In genomic region chr16:85683363-85683762, GRCh38 we compare ENCODE assay signal across 19 cellular contexts. TPM values are rescaled to one million over a fixed set of nuclear protein-coding genes. Genes with fewer than 3 reads are reported as not detected.
DNase-seq lines count a peak whose midpoint lies in the region; ATAC-seq and TF ChIP-seq lines count a peak whose summit lies in the region.
"Had no signal": no experiment of that assay in that cellular context is flagged by ENCODE, and none has a peak within 500 bp of the region (broad histone marks: within the 10 kb centered on the region; RNA-seq: fewer than 3 reads in every experiment).

No MANE protein-coding gene starts in this region.

- peak overlapping the region; percentile 30 for H3K4me3 Mint-ChIP-seq in nephron progenitor cell
- H3K4me3 Mint-ChIP-seq: activated CD4-positive, alpha-beta memory T cell treated with anti-CD3 and anti-CD28 coated beads, Interleukin-2, amount 10 ng/mL, durations not matched to agents 7 days and 5 days; activated naive CD8-positive, alpha-beta T cell; activated T-cell treated with anti-CD3 and anti-CD28 coated beads, Interleukin-2, amount 50 U/mL, for 4 hours had no signal

- H3K27ac Mint-ChIP-seq in nephron progenitor cell = peak overlapping the region; percentile 2
- H3K27ac Mint-ChIP-seq: activated CD4-positive, alpha-beta memory T cell treated with anti-CD3 and anti-CD28 coated beads, Interleukin-2, amount 10 ng/mL, durations not matched to agents 7 days and 5 days; activated naive CD8-positive, alpha-beta T cell had no signal

- H3K4me3 ChIP-seq in RWPE2 (ENCODE audit: severe bottlenecking) (no peak overlapping the region), dorsolateral prefrontal cortex (no peak overlapping the region)
- H3K4me3 ChIP-seq in effector memory CD4-positive, alpha-beta T cell (ENCODE audit: insufficient read depth, low read depth, low read length, poor library complexity, severe bottlenecking) = no peak overlapping the region

- TF ChIP-seq CTCF in RWPE2 (IDR thresholded peaks at IDR 0.05; ENCODE audit: poor library complexity, severe bottlenecking) (no peak), nephron progenitor cell (IDR thresholded peaks at IDR 0.05) (no peak), dorsolateral prefrontal cortex (IDR thresholded peaks at IDR 0.05 in 54 of 56, conservative IDR thresholded peaks at IDR 0.05 in 2 of 56; ENCODE audit: low read depth in 1 of 56, partially characterized antibody in 56 of 56) (no peak)

- DNase-seq in NCI-H2171 treated with DMSO at 0.1 percent for 48 hours (lab: John Stamatoyannopoulos, UW) (peak; percentile 26), NCI-H2171 (lab: John Stamatoyannopoulos, UW) (no peak), DMS79 (lab: John Stamatoyannopoulos, UW) (peak; percentile 17), RWPE2 (ENCODE audit: low spot score) (no peak), nephron progenitor cell (no peak), dorsolateral prefrontal cortex (no peak)
- DNase-seq in effector memory CD4-positive, alpha-beta T cell = no peak
- DNase-seq in activated T-cell treated with anti-CD3 and anti-CD28 coated beads, Interleukin-2, amount 50 U/mL, for 1 hour = no peak
- DNase-seq: activated CD4-positive, alpha-beta memory T cell treated with anti-CD3 and anti-CD28 coated beads, Interleukin-2, amount 10 ng/mL, durations not matched to agents 7 days and 5 days; activated T-cell treated with anti-CD3 and anti-CD28 coated beads, Interleukin-2, amount 50 U/mL, for 4 hours; C1 segment of cervical spinal cord; foreskin keratinocyte; MV-4-11; NCI-H2227 treated with DMSO at 0.1 percent for 48 hours; trophoblast cell had no signal

- no peak overlapping the region for H3K27ac ChIP-seq in RWPE2 (ENCODE audit: poor library complexity, severe bottlenecking)
- no peak overlapping the region for H3K27ac ChIP-seq in effector memory CD4-positive, alpha-beta T cell (ENCODE audit: insufficient read depth, low read length, poor library complexity, severe bottlenecking)
- H3K27ac ChIP-seq in dorsolateral prefrontal cortex = no peak overlapping the region
- H3K27ac ChIP-seq: foreskin keratinocyte, HL-60, neutrophil had no signal

- H3K9me3 Mint-ChIP-seq in nephron progenitor cell = no peaks in the 10 kb centered on the region
- H3K9me3 Mint-ChIP-seq: activated CD4-positive, alpha-beta memory T cell treated with anti-CD3 and anti-CD28 coated beads, Interleukin-2, amount 10 ng/mL, durations not matched to agents 7 days and 5 days; activated T-cell treated with anti-CD3 and anti-CD28 coated beads, Interleukin-2, amount 50 U/mL, for 4 hours had no signal

- intact Hi-C loops in dorsolateral prefrontal cortex (cut with DNase I) = no loop called here

- H3K4me1 Mint-ChIP-seq in nephron progenitor cell = peaks cover 34% of the 10 kb centered on the region

- peaks cover 27% of the 10 kb centered on the region for H3K36me3 Mint-ChIP-seq in nephron progenitor cell (ENCODE audit: low read depth)

- H3K27me3 Mint-ChIP-seq in nephron progenitor cell (ENCODE audit: low read depth, poor library complexity) = peaks cover 3% of the 10 kb centered on the region
- H3K27me3 Mint-ChIP-seq: activated CD4-positive, alpha-beta memory T cell treated with anti-CD3 and anti-CD28 coated beads, Interleukin-2, amount 10 ng/mL, durations not matched to agents 7 days and 5 days; activated naive CD8-positive, alpha-beta T cell had no signal

- no peaks in the 10 kb centered on the region for H3K4me1 ChIP-seq in RWPE2 (ENCODE audit: insufficient read depth, poor library complexity, severe bottlenecking)
- H3K4me1 ChIP-seq in effector memory CD4-positive, alpha-beta T cell (ENCODE audit: control insufficient read depth, insufficient read depth, low read length, poor library complexity, severe bottlenecking) = peaks cover 4% of the 10 kb centered on the region
- H3K4me1 ChIP-seq: foreskin keratinocyte had no signal

- H3K36me3 ChIP-seq in RWPE2 (ENCODE audit: low read depth) = peaks cover 66% of the 10 kb centered on the region
- no peaks in the 10 kb centered on the region for H3K36me3 ChIP-seq in effector memory CD4-positive, alpha-beta T cell (ENCODE audit: control insufficient read depth, insufficient read depth, low read length)

- H3K27me3 ChIP-seq in RWPE2 (ENCODE audit: insufficient read depth, poor library complexity, severe bottlenecking) (no peaks in the 10 kb centered on the region), dorsolateral prefrontal cortex (no peaks in the 10 kb centered on the region)
- H3K27me3 ChIP-seq in effector memory CD4-positive, alpha-beta T cell (replicated peaks; ENCODE audit: control insufficient read depth, insufficient read depth, low read length, poor library complexity, severe bottlenecking) = no peaks in the 10 kb centered on the region
- H3K27me3 ChIP-seq: foreskin keratinocyte, neutrophil had no signal

- no peaks in the 10 kb centered on the region for H3K9me3 ChIP-seq in RWPE2 (ENCODE audit: severe bottlenecking)
- no peaks in the 10 kb centered on the region for H3K9me3 ChIP-seq in effector memory CD4-positive, alpha-beta T cell (ENCODE audit: control insufficient read depth, low read length)
- H3K9me3 ChIP-seq: neutrophil had no signal

- peak; percentile 15; the same call in 1 of the 3 replicates for ATAC-seq in RWPE2 (ENCODE audit: low read depth)
- ATAC-seq: activated T-cell treated with anti-CD3 and anti-CD28 coated beads, Interleukin-2, amount 50 U/mL, for 4 hours; foreskin keratinocyte; Right ventricle myocardium inferior had no signal

RNA-seq across cellular contexts. Expression of gene GINS2, which starts 5.4 kb away (rescaled TPM):
- total RNA-seq in dorsolateral prefrontal cortex = 1 to 10 TPM in 113 of 120 experiments, under 1 TPM in 7; 0.61 to 8.5 (median 2.2) TPM

Comparison
In these comparisons a context has a peak if more than half of its experiments do, and no peak if none do; other contexts are left out.
1. DNase-seq: peak in NCI-H2171 treated with DMSO at 0.1 percent for 48 hours (single experiment) and DMS79 (single experiment); none in NCI-H2171 (single experiment), RWPE2 (single experiment), nephron progenitor cell (single experiment), effector memory CD4-positive, alpha-beta T cell (0 of 3), dorsolateral prefrontal cortex (0 of 10) and activated T-cell treated with anti-CD3 and anti-CD28 coated beads, Interleukin-2, amount 50 U/mL, for 1 hour (single experiment).